8 cellular contexts compared by ENCODE assay signal in the genomic region with DNA sequence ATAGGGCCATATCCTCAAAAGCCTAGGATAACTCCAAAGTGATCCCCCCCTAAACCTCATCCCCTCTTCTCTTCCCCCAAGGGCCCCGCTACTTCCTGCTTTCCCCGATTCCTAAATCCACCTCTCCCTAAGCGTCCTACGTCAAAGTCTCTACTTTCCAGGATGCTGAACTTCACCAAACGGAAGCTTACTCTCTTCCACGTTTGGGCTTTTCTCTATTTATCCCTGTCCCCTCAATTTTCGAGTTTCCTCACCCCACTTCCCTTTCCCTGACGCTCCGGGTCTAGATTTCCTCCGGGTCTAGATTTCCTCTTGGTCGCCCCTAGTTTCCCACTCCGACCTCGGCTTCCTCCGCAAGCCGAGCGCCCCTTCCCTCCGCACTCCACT. TPM values are rescaled to one million over a fixed set of nuclear protein-coding genes. Genes with fewer than 3 reads are reported as not detected.
DNase-seq lines count a peak whose midpoint lies in the region; ATAC-seq, FAIRE-seq and TF ChIP-seq lines count a peak whose summit lies in the region.

No MANE protein-coding gene starts in this region.

- no peaks in the 10 kb centered on the region for H3K9me3 Mint-ChIP-seq in chondrocyte (ENCODE audit: low read depth)

- H3K4me3 Mint-ChIP-seq in chondrocyte (ENCODE audit: unreplicated experiment), result peak overlapping the region; percentile 96

- H3K36me3 Mint-ChIP-seq in chondrocyte (ENCODE audit: low read depth), result peaks cover 4% of the 10 kb centered on the region

- DNase-seq in GM12865 (ENCODE audit: low read depth) (no peak), NCI-H82 (lab: John Stamatoyannopoulos, UW) (peak; percentile 70), chondrocyte (ENCODE audit: low spot score) (no peak), lung microvascular endothelial cell (ENCODE audit: low read depth in 2 of 2) (peak; percentile 40 to 43), urothelium cell line (ENCODE audit: low spot score) (peak; percentile 39), NCI-H510A (lab: John Stamatoyannopoulos, UW) (no peak)
- DNase-seq in effector CD4-positive, alpha-beta T cell, result no peak

- H3K27ac Mint-ChIP-seq in chondrocyte (ENCODE audit: unreplicated experiment), result peak overlapping the region; percentile 96

- H3K27me3 Mint-ChIP-seq in chondrocyte (ENCODE audit: low read depth), result no peaks in the 10 kb centered on the region

- FAIRE-seq in urothelium cell line (lab: Jason Lieb, UNC), result no peak

- H3K4me3 ChIP-seq in GM12865 (ENCODE audit: low read depth, low read length), result peak overlapping the region; percentile 98

- H3K4me1 Mint-ChIP-seq in chondrocyte (ENCODE audit: low read depth), result peaks cover 32% of the 10 kb centered on the region

- ATAC-seq in HG02642 (IDR thresholded peaks at IDR 0.05; ENCODE audit: poor library complexity, unreplicated experiment), result no peak

- TF ChIP-seq CTCF in GM12865 (IDR thresholded peaks at IDR 0.05; ENCODE audit: insufficient read depth, low read depth, low read length, missing control alignments) (no peak), chondrocyte (IDR thresholded peaks at IDR 0.05) (no peak)

RNA-seq across cellular contexts. Expression of gene KRCC1, which starts 0.5 kb away (rescaled TPM):
- total RNA-seq in chondrocyte (22.8 to 29.3 TPM (median 25.3 TPM) in 3 replicates), lung microvascular endothelial cell (12.6 and 14.5 TPM in 2 replicates)

RNA-seq across cellular contexts. Expression of gene SMYD1, which starts 12.6 kb away (rescaled TPM):
- not detected in 3 replicates for total RNA-seq in chondrocyte
- total RNA-seq in lung microvascular endothelial cell, result not detected in 2 replicates

RNA-seq across cellular contexts. Expression of gene RNU2-63P, which starts 38.7 kb away (rescaled TPM):
- total RNA-seq in chondrocyte (2.7 TPM in 1 of 3 replicates, not detected in the others), lung microvascular endothelial cell (70.8 and 139 TPM in 2 replicates)

Comparison
In these comparisons a context has a peak if more than half of its experiments do, and no peak if none do; other contexts are left out.
1. DNase-seq: peak in NCI-H82 (single experiment), lung microvascular endothelial cell (2 of 2) and urothelium cell line (single experiment); none in GM12865 (single experiment), chondrocyte (single experiment), effector CD4-positive, alpha-beta T cell (single experiment) and NCI-H510A (single experiment).
2. RNA of gene RNU2-63P, which starts 38.7 kb away (total RNA-seq): 70.8 to 139 TPM in lung microvascular endothelial cell; 2.7 TPM in chondrocyte; every median in the first group is over 10 times any median in the second.